In the genomic region with DNA sequence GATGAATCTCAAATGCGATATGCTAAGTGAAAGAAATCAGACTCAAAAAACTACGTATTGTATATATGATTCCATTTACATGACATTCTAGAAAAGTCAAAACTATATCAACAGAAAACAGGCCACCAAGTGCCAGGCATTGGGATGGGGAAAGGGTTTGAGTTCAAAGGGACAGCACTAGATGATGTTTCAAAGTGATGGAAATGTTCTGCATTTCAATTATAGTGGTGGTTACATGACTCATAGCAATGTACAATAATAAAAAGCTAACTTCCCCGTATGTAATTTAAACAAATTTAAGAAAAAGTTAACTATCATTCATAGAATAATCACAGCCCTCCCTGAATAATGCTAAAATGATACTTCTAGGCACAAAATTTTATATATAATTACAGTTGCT, we compare ENCODE assay signal across 16 cellular contexts. TPM values are rescaled to one million over a fixed set of nuclear protein-coding genes. Genes with fewer than 3 reads are reported as not detected.
A peak's percentile ranks its signal among the peaks of the same experiment; 100 is the strongest.
DNase-seq lines count a peak whose midpoint lies in the region; ATAC-seq and TF ChIP-seq lines count a peak whose summit lies in the region.
"Had no signal": no experiment of that assay in that cellular context is flagged by ENCODE, and none has a peak within 500 bp of the region (broad histone marks: within the 10 kb centered on the region; RNA-seq: fewer than 3 reads in every experiment).

No MANE protein-coding gene starts in this region.

- no peaks in the 10 kb centered on the region for H4K20me1 ChIP-seq in PC-3 (ENCODE audit: low read length)
- peaks cover 98% of the 10 kb centered on the region for H4K20me1 ChIP-seq in smooth muscle cell (ENCODE audit: low read depth)

- H2AFZ ChIP-seq in PC-3 (ENCODE audit: low read length) (no peak overlapping the region), smooth muscle cell (ENCODE audit: low read depth) (no peak overlapping the region)

- intact Hi-C loops in activated naive CD4-positive, alpha-beta T cell treated with anti-CD3 and anti-CD28 coated beads for 36 hours (cut with micrococcal nuclease): loop anchor here (1.0 kb wide), 1 partner anchor 14 kb away; no protein-coding TSS in a partner anchor
- intact Hi-C loops in PC-3 (cut with micrococcal nuclease): loop anchor here (2.0 kb wide), 1 partner anchor 13 kb away; no protein-coding TSS in a partner anchor

- no peak for TF ChIP-seq CTCF in PC-3 (conservative IDR thresholded peaks at IDR 0.05; ENCODE audit: low read depth, low read length)
- TF ChIP-seq CTCF in choroid plexus epithelial cell (conservative IDR thresholded peaks at IDR 0.05; ENCODE audit: low read depth, low read length): no peak
- TF ChIP-seq CTCF in smooth muscle cell (IDR thresholded peaks at IDR 0.05; ENCODE audit: borderline replicate concordance, insufficient read depth, poor library complexity, severe bottlenecking): no peak

- H3K4me1 Mint-ChIP-seq in activated naive CD4-positive, alpha-beta T cell treated with anti-CD3 and anti-CD28 coated beads for 36 hours (ENCODE audit: low read depth): peaks cover 46% of the 10 kb centered on the region

- H3K9me3 ChIP-seq in PC-3 (ENCODE audit: low read length): no peaks in the 10 kb centered on the region
- H3K9me3 ChIP-seq in smooth muscle cell (replicated peaks; ENCODE audit: low read depth): no peaks in the 10 kb centered on the region
- H3K9me3 ChIP-seq: lower lobe of right lung, prostate gland had no signal

- H3K79me2 ChIP-seq in PC-3 (ENCODE audit: low read length): peaks cover 88% of the 10 kb centered on the region
- H3K79me2 ChIP-seq in smooth muscle cell (ENCODE audit: low read depth): peaks cover 95% of the 10 kb centered on the region

- peaks cover 13% of the 10 kb centered on the region; the same call in 1 of the 2 replicates for H3K36me3 ChIP-seq in PC-3 (ENCODE audit: low read depth, low read length)
- H3K36me3 ChIP-seq in smooth muscle cell (ENCODE audit: low read depth): no peaks in the 10 kb centered on the region
- H3K36me3 ChIP-seq: prostate gland had no signal

- H3K9ac ChIP-seq in PC-3 (ENCODE audit: low read length) (no peak overlapping the region), smooth muscle cell (ENCODE audit: low read depth) (no peak overlapping the region)

- no TSS peak for BruUV-seq in PC-3 (replicated peaks; lab: Mats Ljungman, UMichigan)

- H3K4me2 ChIP-seq in PC-3 (ENCODE audit: low read length): peak overlapping the region; percentile 51
- no peak overlapping the region for H3K4me2 ChIP-seq in smooth muscle cell

- H3K27me3 ChIP-seq in PC-3 (ENCODE audit: low read length) (no peaks in the 10 kb centered on the region), smooth muscle cell (ENCODE audit: low read depth) (no peaks in the 10 kb centered on the region)

- H3K36me3 Mint-ChIP-seq in activated naive CD4-positive, alpha-beta T cell treated with anti-CD3 and anti-CD28 coated beads for 36 hours (ENCODE audit: low read depth): peaks cover 17% of the 10 kb centered on the region

- H3F3A ChIP-seq in PC-3 (ENCODE audit: low read length, unreplicated experiment) (no peaks in the 10 kb centered on the region), smooth muscle cell (ENCODE audit: low read depth) (peaks cover 7% of the 10 kb centered on the region)

- H3K4me1 ChIP-seq in PC-3 (ENCODE audit: insufficient read depth, low read length): peaks cover 49% of the 10 kb centered on the region
- H3K4me1 ChIP-seq in smooth muscle cell (ENCODE audit: low read depth): peaks cover 5% of the 10 kb centered on the region
- H3K4me1 ChIP-seq: prostate gland had no signal

- peak overlapping the region; percentile 81 for H3K27ac ChIP-seq in PC-3 (ENCODE audit: low read length)
- peak overlapping the region; percentile 74 for H3K27ac ChIP-seq in smooth muscle cell (ENCODE audit: low read depth)
- H3K27ac ChIP-seq: lower lobe of right lung, prostate gland, WERI-Rb-1 had no signal

- no peaks in the 10 kb centered on the region for H3K9me3 Mint-ChIP-seq in activated naive CD4-positive, alpha-beta T cell treated with anti-CD3 and anti-CD28 coated beads for 36 hours
- H3K9me3 Mint-ChIP-seq: CD8-positive, alpha-beta memory T cell; natural killer cell treated with Interleukin-12 subunit alpha and Interleukin-12 subunit beta and Interleukin-15 and Interleukin-18, amount 100 ng/mL, for 72 hours had no signal

- CTCF ChIA-PET in activated naive CD4-positive, alpha-beta T cell treated with anti-CD3 and anti-CD28 coated beads for 36 hours (lab: Charles Lee): interaction anchor here (1.4 kb wide), 1 partner anchor 14 kb away, joined by 4 read pairs; a partner anchor contains a TSS
- CTCF ChIA-PET in PC-3 (lab: Charles Lee): interaction anchor here (0.6 kb wide), 1 partner anchor 56 kb away, joined by 4 read pairs; no protein-coding TSS in a partner anchor

- no peak overlapping the region for H3K4me3 Mint-ChIP-seq in activated naive CD4-positive, alpha-beta T cell treated with anti-CD3 and anti-CD28 coated beads for 36 hours
- H3K4me3 Mint-ChIP-seq: natural killer cell treated with Interleukin-12 subunit alpha and Interleukin-12 subunit beta and Interleukin-15 and Interleukin-18, amount 100 ng/mL, for 72 hours had no signal

- DNase-seq in activated naive CD4-positive, alpha-beta T cell treated with anti-CD3 and anti-CD28 coated beads for 36 hours: peak; percentile 30
- no peak for DNase-seq in activated naive CD4-positive, alpha-beta T cell treated with anti-CD3 and anti-CD28 coated beads, Interleukin-2, amount 50 U/mL, for 16 hours
- DNase-seq in PC-3 (peak; percentile 34), choroid plexus epithelial cell (ENCODE audit: low read depth) (peak; percentile 37), smooth muscle cell (lab: John Stamatoyannopoulos, UW; ENCODE audit: unreplicated experiment) (no peak), NCI-H748 (lab: John Stamatoyannopoulos, UW; ENCODE audit: unreplicated experiment) (no peak), AG08396 (ENCODE audit: low spot score) (no peak)
- DNase-seq: CD8-positive, alpha-beta memory T cell; DND-41; lower lobe of right lung; NCI-H1092; stimulated activated CD4-positive, alpha-beta T cell treated with anti-CD3 and anti-CD28 coated beads, Interleukin-15, amount 100 ng/mL, for 24 hours; WERI-Rb-1 had no signal

- no peaks in the 10 kb centered on the region for H3K9me2 ChIP-seq in PC-3 (replicated peaks; ENCODE audit: low read length)

- POLR2A ChIA-PET in PC-3 (lab: Charles Lee; ENCODE audit: unreplicated experiment): interaction anchor here (1.1 kb wide), 1 partner anchor 24 kb away, joined by 6 read pairs; no protein-coding TSS in a partner anchor

- ATAC-seq in PC-3: peak; percentile 16; the same call in 1 of the 2 replicates
- ATAC-seq in HG02840 (IDR thresholded peaks at IDR 0.05; ENCODE audit: low FRiP score, unreplicated experiment): no peak
- ATAC-seq: lower lobe of right lung; natural killer cell treated with Interleukin-12 subunit alpha and Interleukin-12 subunit beta and Interleukin-15 and Interleukin-18, amount 100 ng/mL, for 72 hours had no signal

- no peaks in the 10 kb centered on the region for H3K27me3 Mint-ChIP-seq in activated naive CD4-positive, alpha-beta T cell treated with anti-CD3 and anti-CD28 coated beads for 36 hours (ENCODE audit: low read depth)
- H3K27me3 Mint-ChIP-seq: CD8-positive, alpha-beta memory T cell; natural killer cell treated with Interleukin-12 subunit alpha and Interleukin-12 subunit beta and Interleukin-15 and Interleukin-18, amount 100 ng/mL, for 72 hours had no signal

- H3K27ac Mint-ChIP-seq in activated naive CD4-positive, alpha-beta T cell treated with anti-CD3 and anti-CD28 coated beads for 36 hours: no peak overlapping the region
- H3K27ac Mint-ChIP-seq: natural killer cell treated with Interleukin-12 subunit alpha and Interleukin-12 subunit beta and Interleukin-15 and Interleukin-18, amount 100 ng/mL, for 72 hours had no signal

- H3K4me3 ChIP-seq in PC-3 (ENCODE audit: low read length): no peak overlapping the region
- H3K4me3 ChIP-seq in choroid plexus epithelial cell (ENCODE audit: low read depth, low read length): no peak overlapping the region
- no peak overlapping the region for H3K4me3 ChIP-seq in smooth muscle cell
- H3K4me3 ChIP-seq: lower lobe of right lung, prostate gland had no signal

- WGBS in smooth muscle cell (ENCODE audit: low lambda C conversion rate): 80% methylated on average over 3 of the region's 3 CpGs

RNA-seq across cellular contexts. Expression of a gene that starts 13.5 kb away (rescaled TPM):
- total RNA-seq in activated naive CD4-positive, alpha-beta T cell treated with anti-CD3 and anti-CD28 coated beads for 36 hours: 10 to 100 TPM; 61.5 to 64.1 TPM
- 152 and 214 TPM in 2 replicates for total RNA-seq in PC-3 (2014; rRNA removed)
- 116 and 145 TPM in 2 replicates for total RNA-seq in smooth muscle cell
- polyA plus RNA-seq in smooth muscle cell: 39.3 and 47.6 TPM in 2 replicates

Comparison
In these comparisons a context has a peak if more than half of its experiments do, and no peak if none do; other contexts are left out.
1. DNase-seq: peak in activated naive CD4-positive, alpha-beta T cell treated with anti-CD3 and anti-CD28 coated beads for 36 hours (single experiment), PC-3 (single experiment) and choroid plexus epithelial cell (single experiment); none in activated naive CD4-positive, alpha-beta T cell treated with anti-CD3 and anti-CD28 coated beads, Interleukin-2, amount 50 U/mL, for 16 hours (single experiment), smooth muscle cell (single experiment), NCI-H748 (single experiment) and AG08396 (single experiment).